Comparison of ENCODE assay signal across 1 cellular context in genomic region chr16:2926660-2927646, GRCh38.
TF ChIP-seq lines count a peak whose summit lies in the region.

No MANE protein-coding gene starts in this region.

TF ChIP-seq in HepG2, 621 proteins besides CTCF, POLR2A, EP300 and RAD21 (continued from another document and continues in another):
- TF ChIP-seq KLF13 (CRISPR knock-in tag; IDR thresholded peaks at IDR 0.05), result no peak
- TF ChIP-seq ZNF318 (CRISPR knock-in tag; IDR thresholded peaks at IDR 0.05), result no peak
- no peak for TF ChIP-seq HNF4A (CRISPR knock-in tag; IDR thresholded peaks at IDR 0.05)
- TF ChIP-seq ZBTB39 (CRISPR knock-in tag; IDR thresholded peaks at IDR 0.05), result no peak
- TF ChIP-seq GRHL1 (CRISPR knock-in tag; conservative IDR thresholded peaks at IDR 0.05), result no peak
- TF ChIP-seq ZNF878 (CRISPR knock-in tag; IDR thresholded peaks at IDR 0.05), result no peak
- TF ChIP-seq SOX5 (CRISPR knock-in tag; IDR thresholded peaks at IDR 0.05; ENCODE audit: borderline replicate concordance), result no peak
- no peak for TF ChIP-seq ZNF564 (CRISPR knock-in tag; IDR thresholded peaks at IDR 0.05)
- no peak for TF ChIP-seq ZNF678 (CRISPR knock-in tag; IDR thresholded peaks at IDR 0.05)
- no peak for TF ChIP-seq ZNF124 (CRISPR knock-in tag; IDR thresholded peaks at IDR 0.05)
- TF ChIP-seq ZNF746 (CRISPR knock-in tag; IDR thresholded peaks at IDR 0.05), result no peak
- TF ChIP-seq IKZF4 (CRISPR knock-in tag; IDR thresholded peaks at IDR 0.05; ENCODE audit: borderline replicate concordance, low read depth, not compliant biosample characterization), result no peak
- TF ChIP-seq ZNF615 (CRISPR knock-in tag; IDR thresholded peaks at IDR 0.05; ENCODE audit: borderline replicate concordance), result no peak
- 0 out of 2 replicates have a peak, but pooled peaks have one; percentile 21 for TF ChIP-seq ARID5B (CRISPR knock-in tag; IDR thresholded peaks at IDR 0.05)
- TF ChIP-seq ZNF646 (CRISPR knock-in tag; IDR thresholded peaks at IDR 0.05), result no peak
- no peak for TF ChIP-seq TERF1 (CRISPR knock-in tag; IDR thresholded peaks at IDR 0.05)
- no peak for TF ChIP-seq ZNF761 (CRISPR knock-in tag; conservative IDR thresholded peaks at IDR 0.05)
- TF ChIP-seq FOXK1 (CRISPR knock-in tag; IDR thresholded peaks at IDR 0.05; ENCODE audit: borderline replicate concordance, low read depth), result no peak
- 0 out of 2 replicates have a peak, but pooled peaks have one; percentile 40 for TF ChIP-seq MIXL1 (CRISPR knock-in tag; IDR thresholded peaks at IDR 0.05)
- TF ChIP-seq CAMTA2 (CRISPR knock-in tag; IDR thresholded peaks at IDR 0.05; ENCODE audit: borderline replicate concordance), result no peak
- TF ChIP-seq ARHGAP35 (CRISPR knock-in tag; IDR thresholded peaks at IDR 0.05; ENCODE audit: borderline replicate concordance), result no peak
- TF ChIP-seq MED13 (CRISPR knock-in tag; IDR thresholded peaks at IDR 0.05), result no peak
- no peak for TF ChIP-seq ZNF576 (CRISPR knock-in tag; IDR thresholded peaks at IDR 0.05)
- TF ChIP-seq ATF3 (CRISPR knock-in tag; IDR thresholded peaks at IDR 0.05), result no peak
- TF ChIP-seq ZNF703 (CRISPR knock-in tag; IDR thresholded peaks at IDR 0.05; ENCODE audit: borderline replicate concordance), result no peak
- TF ChIP-seq SAP130 (CRISPR knock-in tag; IDR thresholded peaks at IDR 0.05; ENCODE audit: low read depth), result no peak
- TF ChIP-seq ZNF691 (CRISPR knock-in tag; IDR thresholded peaks at IDR 0.05; ENCODE audit: borderline replicate concordance, low read depth), result no peak
